In genomic region chr1:183472488-183473285, GRCh38 we compare ENCODE assay signal across 8 cellular contexts. TPM values are rescaled to one million over a fixed set of nuclear protein-coding genes. Genes with fewer than 3 reads are reported as not detected.
DNase-seq lines count a peak whose midpoint lies in the region; ATAC-seq and TF ChIP-seq lines count a peak whose summit lies in the region.

A gene with protein sequence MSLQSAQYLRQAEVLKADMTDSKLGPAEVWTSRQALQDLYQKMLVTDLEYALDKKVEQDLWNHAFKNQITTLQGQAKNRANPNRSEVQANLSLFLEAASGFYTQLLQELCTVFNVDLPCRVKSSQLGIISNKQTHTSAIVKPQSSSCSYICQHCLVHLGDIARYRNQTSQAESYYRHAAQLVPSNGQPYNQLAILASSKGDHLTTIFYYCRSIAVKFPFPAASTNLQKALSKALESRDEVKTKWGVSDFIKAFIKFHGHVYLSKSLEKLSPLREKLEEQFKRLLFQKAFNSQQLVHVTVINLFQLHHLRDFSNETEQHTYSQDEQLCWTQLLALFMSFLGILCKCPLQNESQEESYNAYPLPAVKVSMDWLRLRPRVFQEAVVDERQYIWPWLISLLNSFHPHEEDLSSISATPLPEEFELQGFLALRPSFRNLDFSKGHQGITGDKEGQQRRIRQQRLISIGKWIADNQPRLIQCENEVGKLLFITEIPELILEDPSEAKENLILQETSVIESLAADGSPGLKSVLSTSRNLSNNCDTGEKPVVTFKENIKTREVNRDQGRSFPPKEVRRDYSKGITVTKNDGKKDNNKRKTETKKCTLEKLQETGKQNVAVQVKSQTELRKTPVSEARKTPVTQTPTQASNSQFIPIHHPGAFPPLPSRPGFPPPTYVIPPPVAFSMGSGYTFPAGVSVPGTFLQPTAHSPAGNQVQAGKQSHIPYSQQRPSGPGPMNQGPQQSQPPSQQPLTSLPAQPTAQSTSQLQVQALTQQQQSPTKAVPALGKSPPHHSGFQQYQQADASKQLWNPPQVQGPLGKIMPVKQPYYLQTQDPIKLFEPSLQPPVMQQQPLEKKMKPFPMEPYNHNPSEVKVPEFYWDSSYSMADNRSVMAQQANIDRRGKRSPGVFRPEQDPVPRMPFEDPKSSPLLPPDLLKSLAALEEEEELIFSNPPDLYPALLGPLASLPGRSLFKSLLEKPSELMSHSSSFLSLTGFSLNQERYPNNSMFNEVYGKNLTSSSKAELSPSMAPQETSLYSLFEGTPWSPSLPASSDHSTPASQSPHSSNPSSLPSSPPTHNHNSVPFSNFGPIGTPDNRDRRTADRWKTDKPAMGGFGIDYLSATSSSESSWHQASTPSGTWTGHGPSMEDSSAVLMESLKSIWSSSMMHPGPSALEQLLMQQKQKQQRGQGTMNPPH (plus strand): TSS chr1:183472499. CDS start chr1:183472621, 122 bp downstream.

- no peaks in the 10 kb centered on the region for H3K36me3 ChIP-seq in CD8-positive, alpha-beta T cell (ENCODE audit: insufficient read depth, low read length)
- H3K36me3 ChIP-seq in breast epithelium = no peaks in the 10 kb centered on the region
- no peaks in the 10 kb centered on the region for H3K36me3 ChIP-seq in kidney epithelial cell (ENCODE audit: control insufficient read depth, insufficient read depth, low read length)

- DNase-seq in CD8-positive, alpha-beta T cell = peak in 6 of 7 experiments; percentile 5 to 66 (median 43)
- DNase-seq in HT-29 (ENCODE audit: low spot score) (peak; percentile 23), breast epithelium (ENCODE audit: low spot score in 2 of 2) (peak in 1 of 2 donors; percentile 55), kidney epithelial cell (ENCODE audit: low read depth) (no peak)
- DNase-seq in stimulated activated CD4-positive, alpha-beta T cell treated with anti-CD3 and anti-CD28 coated beads, Interleukin-15, amount 100 ng/mL, for 48 hours (ENCODE audit: low read depth in 2 of 2) = peak; percentile 24 to 33

- ATAC-seq in CD8-positive, alpha-beta T cell = peak; percentile 6
- ATAC-seq in GM19438 (IDR thresholded peaks at IDR 0.05; ENCODE audit: low read depth, unreplicated experiment) (peak; percentile 23), HG03469 (IDR thresholded peaks at IDR 0.05; ENCODE audit: unreplicated experiment) (no peak)

- peak within 1 kb of the TSS; percentile 98 for H3K4me3 Mint-ChIP-seq in CD8-positive, alpha-beta T cell

- peak within 1 kb of the TSS; percentile 90 for H3K27ac ChIP-seq in CD8-positive, alpha-beta T cell (ENCODE audit: low read depth, low read length)
- peak within 1 kb of the TSS; percentile 96 to 98 for H3K27ac ChIP-seq in breast epithelium

- peak within 1 kb of the TSS; percentile 86 for H3K4me3 ChIP-seq in CD8-positive, alpha-beta T cell (ENCODE audit: low read depth, low read length)
- H3K4me3 ChIP-seq in breast epithelium = peak within 1 kb of the TSS; percentile 92 to 95 (median 94)
- H3K4me3 ChIP-seq in kidney epithelial cell (ENCODE audit: low read depth, low read length) = peak within 1 kb of the TSS; percentile 70

- no peaks in the 10 kb centered on the region for H3K27me3 ChIP-seq in CD8-positive, alpha-beta T cell (ENCODE audit: insufficient read depth, low read length)
- H3K27me3 ChIP-seq in breast epithelium = no peaks in the 10 kb centered on the region
- H3K27me3 ChIP-seq in kidney epithelial cell (ENCODE audit: control insufficient read depth, insufficient read depth, low read length) = no peaks in the 10 kb centered on the region

- CTCF ChIA-PET in CD8-positive, alpha-beta T cell (lab: Charles Lee) = interaction anchor here (1.0 kb wide), 1 partner anchor 67 kb away, joined by 3 read pairs; no protein-coding TSS in a partner anchor

- H3K4me1 Mint-ChIP-seq in CD8-positive, alpha-beta T cell (ENCODE audit: low read depth) = peaks cover 24% of the 10 kb centered on the region

- peaks cover 22% of the 10 kb centered on the region for H3K36me3 Mint-ChIP-seq in CD8-positive, alpha-beta T cell

- H3K9me3 Mint-ChIP-seq in CD8-positive, alpha-beta T cell = no peaks in the 10 kb centered on the region

- intact Hi-C loops in CD8-positive, alpha-beta T cell (cut with DNase I, micrococcal nuclease) = loop anchor here (5.0 to 10.0 kb wide), 5 partner anchors 580 to 1682 kb away; partner anchors contain the start of genes DHX9 (in 2 of the 2), RNF2 (in 2 of the 2), RNASEL (in 1 of the 2) and SWT1 (in 1 of the 2)
- intact Hi-C loops in T-helper 2 cell treated with Interferon-gamma antibody and Interleukin-4, amounts not matched to agents 100 ng/mL and 5 ng/mL, for 36 hours (cut with micrococcal nuclease) = loop anchor here (1.0 to 10.0 kb wide), 5 partner anchors 215 to 1448 kb away; partner anchors contain the start of genes C1orf21, DHX9 and EDEM3
- intact Hi-C loops in breast epithelium (cut with DNase I; ENCODE audit: low total_unique reads) = no loop called here

- TF ChIP-seq POLR2A in breast epithelium (IDR thresholded peaks at IDR 0.05) = no peak

- no peak for TF ChIP-seq CTCF in CD8-positive, alpha-beta T cell (IDR thresholded peaks at IDR 0.05)
- no peak for TF ChIP-seq CTCF in breast epithelium (IDR thresholded peaks at IDR 0.05)
- peak; percentile 14 for TF ChIP-seq CTCF in kidney epithelial cell (IDR thresholded peaks at IDR 0.05; ENCODE audit: insufficient read depth, low read length, poor library complexity, severe bottlenecking)

- no peaks in the 10 kb centered on the region for H3K27me3 Mint-ChIP-seq in CD8-positive, alpha-beta T cell (ENCODE audit: low read depth)

- H3K9me3 ChIP-seq in CD8-positive, alpha-beta T cell (ENCODE audit: low read length) = no peaks in the 10 kb centered on the region
- no peaks in the 10 kb centered on the region for H3K9me3 ChIP-seq in breast epithelium

- POLR2A ChIA-PET in CD8-positive, alpha-beta T cell (lab: Charles Lee) = interaction anchor here (0.8 to 3.1 kb wide), 3 partner anchors 72 to 626 kb away, joined by 3 to 14 read pairs (median 4); partner anchors contain the start of gene ARPC5

- peak within 1 kb of the TSS; percentile 99 for H3K27ac Mint-ChIP-seq in CD8-positive, alpha-beta T cell

- H3K4me1 ChIP-seq in CD8-positive, alpha-beta T cell (ENCODE audit: insufficient read depth, low read length) = peaks cover 38% of the 10 kb centered on the region
- peaks cover 0 to 10% of the 10 kb centered on the region in 2 donors for H3K4me1 ChIP-seq in breast epithelium

RNA-seq across cellular contexts. Expression of the gene that starts here (rescaled TPM):
- 10 to 100 TPM; 38.9 to 42.8 TPM for total RNA-seq in CD8-positive, alpha-beta T cell
- 18.3 and 20.7 TPM in 2 replicates for total RNA-seq in HT-29 (2014; rRNA removed; shearing (Covaris generic))
- total RNA-seq in T-helper 2 cell treated with Interferon-gamma antibody and Interleukin-4, amounts not matched to agents 100 ng/mL and 5 ng/mL, for 36 hours = 83.4 and 84.3 TPM in 2 replicates
- 10 to 100 TPM; 34.6 to 46.5 (median 43.3) TPM for total RNA-seq in breast epithelium
- total RNA-seq in kidney epithelial cell = 54.3 and 62.2 TPM in 2 replicates
